1 cellular context compared by ENCODE assay signal in genomic region chr20:34636648-34637047, GRCh38.
TF ChIP-seq lines count a peak whose summit lies in the region.

No MANE protein-coding gene starts in this region.

TF ChIP-seq in liver, 16 proteins besides CTCF, POLR2A, EP300 and RAD21 (continued from another document):
- TF ChIP-seq, protein P1, sequence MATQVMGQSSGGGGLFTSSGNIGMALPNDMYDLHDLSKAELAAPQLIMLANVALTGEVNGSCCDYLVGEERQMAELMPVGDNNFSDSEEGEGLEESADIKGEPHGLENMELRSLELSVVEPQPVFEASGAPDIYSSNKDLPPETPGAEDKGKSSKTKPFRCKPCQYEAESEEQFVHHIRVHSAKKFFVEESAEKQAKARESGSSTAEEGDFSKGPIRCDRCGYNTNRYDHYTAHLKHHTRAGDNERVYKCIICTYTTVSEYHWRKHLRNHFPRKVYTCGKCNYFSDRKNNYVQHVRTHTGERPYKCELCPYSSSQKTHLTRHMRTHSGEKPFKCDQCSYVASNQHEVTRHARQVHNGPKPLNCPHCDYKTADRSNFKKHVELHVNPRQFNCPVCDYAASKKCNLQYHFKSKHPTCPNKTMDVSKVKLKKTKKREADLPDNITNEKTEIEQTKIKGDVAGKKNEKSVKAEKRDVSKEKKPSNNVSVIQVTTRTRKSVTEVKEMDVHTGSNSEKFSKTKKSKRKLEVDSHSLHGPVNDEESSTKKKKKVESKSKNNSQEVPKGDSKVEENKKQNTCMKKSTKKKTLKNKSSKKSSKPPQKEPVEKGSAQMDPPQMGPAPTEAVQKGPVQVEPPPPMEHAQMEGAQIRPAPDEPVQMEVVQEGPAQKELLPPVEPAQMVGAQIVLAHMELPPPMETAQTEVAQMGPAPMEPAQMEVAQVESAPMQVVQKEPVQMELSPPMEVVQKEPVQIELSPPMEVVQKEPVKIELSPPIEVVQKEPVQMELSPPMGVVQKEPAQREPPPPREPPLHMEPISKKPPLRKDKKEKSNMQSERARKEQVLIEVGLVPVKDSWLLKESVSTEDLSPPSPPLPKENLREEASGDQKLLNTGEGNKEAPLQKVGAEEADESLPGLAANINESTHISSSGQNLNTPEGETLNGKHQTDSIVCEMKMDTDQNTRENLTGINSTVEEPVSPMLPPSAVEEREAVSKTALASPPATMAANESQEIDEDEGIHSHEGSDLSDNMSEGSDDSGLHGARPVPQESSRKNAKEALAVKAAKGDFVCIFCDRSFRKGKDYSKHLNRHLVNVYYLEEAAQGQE (IDR thresholded peaks at IDR 0.05) = no peak
- no peak for TF ChIP-seq HNF4A (conservative IDR thresholded peaks at IDR 0.05)
- TF ChIP-seq SP1 (IDR thresholded peaks at IDR 0.05) = no peak
- no peak for TF ChIP-seq GABPA (IDR thresholded peaks at IDR 0.05 in 1 of 2, conservative IDR thresholded peaks at IDR 0.05 in 1 of 2)
- TF ChIP-seq EGR1 (IDR thresholded peaks at IDR 0.05; ENCODE audit: low read depth in 2 of 2) = no peak
- no peak for TF ChIP-seq NR2F2 (IDR thresholded peaks at IDR 0.05)
- TF ChIP-seq, protein P2, sequence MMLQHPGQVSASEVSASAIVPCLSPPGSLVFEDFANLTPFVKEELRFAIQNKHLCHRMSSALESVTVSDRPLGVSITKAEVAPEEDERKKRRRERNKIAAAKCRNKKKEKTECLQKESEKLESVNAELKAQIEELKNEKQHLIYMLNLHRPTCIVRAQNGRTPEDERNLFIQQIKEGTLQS (IDR thresholded peaks at IDR 0.05) = no peak
- TF ChIP-seq JUND (IDR thresholded peaks at IDR 0.05) = no peak
